31 cellular contexts compared by ENCODE assay signal in the genomic region with DNA sequence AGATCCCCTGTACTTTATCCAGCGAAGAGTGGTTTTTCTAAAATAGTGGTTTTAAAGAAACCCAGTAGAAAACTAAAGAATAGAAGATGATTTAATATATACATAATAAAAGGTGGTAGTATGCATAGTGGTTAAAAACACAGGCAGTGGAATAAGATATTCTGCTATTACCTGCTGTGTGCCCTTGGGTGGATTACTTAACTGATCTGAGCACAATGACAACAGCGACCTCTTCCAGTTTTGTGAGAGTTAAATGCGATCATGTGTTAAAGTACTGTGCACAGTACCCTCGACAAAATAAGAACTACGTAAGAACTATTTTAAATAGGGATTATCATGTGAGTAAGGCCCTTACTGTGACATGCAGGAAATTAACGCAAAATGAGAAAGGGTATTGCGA.
"Had no signal": no experiment of that assay in that cellular context is flagged by ENCODE, and none has a peak within 500 bp of the region (broad histone marks: within the 10 kb centered on the region; RNA-seq: fewer than 3 reads in every experiment).

No MANE protein-coding gene starts in this region.

- H3K4me1 Mint-ChIP-seq: activated CD4-positive, alpha-beta T cell treated with anti-CD3 and anti-CD28 coated beads, Interleukin-2, amount 10 ng/mL, durations not matched to agents 24 days and 14 days; activated naive CD8-positive, alpha-beta T cell treated with anti-CD3 and anti-CD28 coated beads for 36 hours; activated T-helper 17 cell treated with anti-CD3 and anti-CD28 coated beads, Interleukin-2, amount 50 U/mL, for 72 hours had no signal

- H3K27me3 Mint-ChIP-seq: activated CD8-positive, alpha-beta T cell treated with anti-CD3 and anti-CD28 coated beads for 36 hours; activated naive CD8-positive, alpha-beta T cell treated with anti-CD3 and anti-CD28 coated beads for 36 hours; activated T-helper 17 cell treated with anti-CD3 and anti-CD28 coated beads, Interleukin-2, amount 50 U/mL, for 72 hours had no signal

- ATAC-seq: activated CD8-positive, alpha-beta T cell treated with anti-CD3 and anti-CD28 coated beads for 36 hours; activated T-cell treated with anti-CD3 and anti-CD28 coated beads, Interleukin-2, amount 50 U/mL, for 72 hours; activated T-helper 17 cell treated with anti-CD3 and anti-CD28 coated beads, Interleukin-2, amount 50 U/mL, for 72 hours had no signal

- H3K27ac ChIP-seq: brain microvascular endothelial cell, WERI-Rb-1 had no signal

- H3K4me3 Mint-ChIP-seq: activated CD4-positive, alpha-beta T cell treated with anti-CD3 and anti-CD28 coated beads, Interleukin-2, amount 10 ng/mL, durations not matched to agents 24 days and 14 days; activated CD8-positive, alpha-beta T cell treated with anti-CD3 and anti-CD28 coated beads for 36 hours; activated naive CD8-positive, alpha-beta T cell treated with anti-CD3 and anti-CD28 coated beads for 36 hours; activated T-cell treated with anti-CD3 and anti-CD28 coated beads, Interleukin-2, amount 50 U/mL, for 72 hours; activated T-helper 17 cell treated with anti-CD3 and anti-CD28 coated beads, Interleukin-2, amount 50 U/mL, for 72 hours had no signal

- DNase-seq: activated CD4-positive, alpha-beta T cell treated with anti-CD3 and anti-CD28 coated beads, Interleukin-2, amount 10 ng/mL, durations not matched to agents 24 days and 14 days; activated CD4-positive, alpha-beta T cell treated with anti-CD3 and anti-CD28 coated beads, Interleukin-2, amount 50 U/mL, for 4 hours; activated CD8-positive, alpha-beta T cell treated with anti-CD3 and anti-CD28 coated beads for 36 hours; activated effector memory CD4-positive, alpha-beta T cell treated with anti-CD3 and anti-CD28 coated beads, Interleukin-2, amount 50 U/mL, for 16 hours; activated naive CD4-positive, alpha-beta T cell; activated naive CD4-positive, alpha-beta T cell treated with anti-CD3 and anti-CD28 coated beads, Interleukin-2, amount 50 U/mL, for 16 hours; activated naive CD8-positive, alpha-beta T cell treated with anti-CD3 and anti-CD28 coated beads for 36 hours; activated T-cell treated with anti-CD3 and anti-CD28 coated beads, Interleukin-2, amount 50 U/mL, for 1 hour; activated T-cell treated with anti-CD3 and anti-CD28 coated beads, Interleukin-2, amount 50 U/mL, for 72 hours; amniotic stem cell; aorta; brain microvascular endothelial cell; central memory CD4-positive, alpha-beta T cell; NCI-H1092 treated with DMSO at 0.1 percent for 48 hours; NCI-H1417; NCI-H146; NCI-H187; NCI-H2029 treated with DMSO at 0.1 percent for 48 hours; NCI-H2107; NCI-H2171; NCI-H510A; NCI-H526; NCI-H748 treated with DMSO at 0.1 percent for 48 hours; NK-92 treated with Interleukin-12 subunit alpha and Interleukin-12 subunit beta, amount 100 ng/mL, for 24 hours; Right ventricle myocardium superior; SW 1271; T-helper 1 cell; T-helper 2 cell; T-helper 9 cell; WERI-Rb-1 had no signal

- H3K36me3 ChIP-seq: brain microvascular endothelial cell, WERI-Rb-1 had no signal

- H3K27me3 ChIP-seq: brain microvascular endothelial cell had no signal

- H3K9me3 Mint-ChIP-seq: activated CD4-positive, alpha-beta T cell treated with anti-CD3 and anti-CD28 coated beads, Interleukin-2, amount 10 ng/mL, durations not matched to agents 24 days and 14 days; activated CD8-positive, alpha-beta T cell treated with anti-CD3 and anti-CD28 coated beads for 36 hours; activated naive CD8-positive, alpha-beta T cell treated with anti-CD3 and anti-CD28 coated beads for 36 hours; activated T-cell treated with anti-CD3 and anti-CD28 coated beads, Interleukin-2, amount 50 U/mL, for 72 hours; activated T-helper 17 cell treated with anti-CD3 and anti-CD28 coated beads, Interleukin-2, amount 50 U/mL, for 72 hours had no signal

- H3K27ac Mint-ChIP-seq: activated CD4-positive, alpha-beta T cell treated with anti-CD3 and anti-CD28 coated beads, Interleukin-2, amount 10 ng/mL, durations not matched to agents 24 days and 14 days; activated CD8-positive, alpha-beta T cell treated with anti-CD3 and anti-CD28 coated beads for 36 hours; activated naive CD8-positive, alpha-beta T cell treated with anti-CD3 and anti-CD28 coated beads for 36 hours; activated T-cell treated with anti-CD3 and anti-CD28 coated beads, Interleukin-2, amount 50 U/mL, for 72 hours; activated T-helper 17 cell treated with anti-CD3 and anti-CD28 coated beads, Interleukin-2, amount 50 U/mL, for 72 hours had no signal

- H3K36me3 Mint-ChIP-seq: activated naive CD8-positive, alpha-beta T cell treated with anti-CD3 and anti-CD28 coated beads for 36 hours had no signal
